In the genomic region with DNA sequence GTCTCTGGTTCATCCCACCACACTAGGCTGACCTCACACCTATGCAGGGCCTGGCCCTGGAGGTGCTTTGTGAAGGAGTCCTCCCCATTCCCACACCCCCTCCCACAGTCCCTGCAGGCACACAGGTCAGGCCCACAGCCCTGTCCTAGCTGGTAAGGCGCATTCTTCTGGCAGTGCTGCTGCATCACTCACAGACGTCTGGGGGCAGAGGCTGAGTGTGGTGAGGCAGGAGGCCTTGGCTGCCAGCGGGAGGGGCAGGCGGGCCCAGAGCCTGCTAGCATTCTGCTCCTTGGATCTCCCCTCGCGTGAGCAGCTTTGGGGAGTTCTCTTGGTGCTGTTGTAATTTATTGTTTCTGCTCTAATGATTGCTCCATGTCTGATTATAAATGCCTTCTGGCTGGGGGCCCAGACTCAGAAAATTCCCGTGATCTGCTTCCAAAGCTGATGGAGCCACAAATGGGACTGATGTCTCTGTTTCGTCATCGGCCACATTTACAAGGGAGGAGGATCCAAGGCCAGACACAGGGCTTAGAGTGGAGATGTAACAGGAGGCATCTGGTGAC, we compare ENCODE assay signal across 12 cellular contexts.
DNase-seq lines count a peak whose midpoint lies in the region; TF ChIP-seq lines count a peak whose summit lies in the region.
"Had no signal": no experiment of that assay in that cellular context is flagged by ENCODE, and none has a peak within 500 bp of the region (broad histone marks: within the 10 kb centered on the region; RNA-seq: fewer than 3 reads in every experiment).

No MANE protein-coding gene starts in this region.

- H3K27ac ChIP-seq in endodermal cell (ENCODE audit: low read depth, low read length) (no peak overlapping the region), liver (ENCODE audit: low read depth in 1 of 2, low read length in 2 of 2) (peak overlapping the region in 1 of 2 donors; percentile 31), testis (no peak overlapping the region)
- H3K27ac ChIP-seq: HL-60, parathyroid adenoma had no signal

- H3K9me3 ChIP-seq in MG63: no peaks in the 10 kb centered on the region
- H3K9me3 ChIP-seq in endodermal cell (ENCODE audit: control insufficient read depth, low read length): no peaks in the 10 kb centered on the region
- H3K9me3 ChIP-seq in liver (ENCODE audit: control insufficient read depth in 4 of 4, low read length in 3 of 4): no peaks in the 10 kb centered on the region
- H3K9me3 ChIP-seq in testis: no peaks in the 10 kb centered on the region

- H3K36me3 ChIP-seq in MG63 (no peaks in the 10 kb centered on the region; the same call in 1 of the 2 replicates), endodermal cell (ENCODE audit: control insufficient read depth, insufficient read depth, low read length) (peaks cover 18% of the 10 kb centered on the region), liver (ENCODE audit: control insufficient read depth in 4 of 4, insufficient read depth in 3 of 4, low read depth in 1 of 4, low read length in 3 of 4) (no peaks in the 10 kb centered on the region), testis (ENCODE audit: low read depth, missing control alignments) (no peaks in the 10 kb centered on the region)

- no peak overlapping the region for H3K27ac Mint-ChIP-seq in endodermal cell
- H3K27ac Mint-ChIP-seq in HFFc6: no peak overlapping the region

- 77 to 86% methylated on average over 6 to 9 of the region's 9 CpGs for WGBS in endodermal cell (ENCODE audit: insufficient coverage in 1 of 2, insufficient read length in 1 of 2), 2 experiments
- 56% methylated on average over 9 of the region's 9 CpGs for WGBS in liver
- 61 to 69% methylated on average over 9 of the region's 9 CpGs for WGBS in testis, 2 donors

- no peaks in the 10 kb centered on the region for H3K27me3 Mint-ChIP-seq in endodermal cell (ENCODE audit: insufficient read depth)
- no peaks in the 10 kb centered on the region; the same call in 1 of the 2 replicates for H3K27me3 Mint-ChIP-seq in HFFc6 (ENCODE audit: insufficient read depth)

- H3K4me3 ChIP-seq in MG63 (no peak overlapping the region), endodermal cell (ENCODE audit: low read length) (no peak overlapping the region), liver (ENCODE audit: low read depth in 1 of 3, low read length in 3 of 3) (no peak overlapping the region), testis (no peak overlapping the region)

- H3K4me1 ChIP-seq in endodermal cell (ENCODE audit: control insufficient read depth, insufficient read depth, low read length) (no peaks in the 10 kb centered on the region), liver (ENCODE audit: control insufficient read depth in 4 of 4, insufficient read depth in 4 of 4, low read length in 3 of 4) (peaks cover 0 to 17% (median 7%) of the 10 kb centered on the region in 4 donors), testis (peaks cover 7% of the 10 kb centered on the region)
- H3K4me1 ChIP-seq: parathyroid adenoma had no signal

- no peak overlapping the region for H3K9ac ChIP-seq in endodermal cell (ENCODE audit: extremely low read depth, low read length, poor library complexity, severe bottlenecking)
- H3K9ac ChIP-seq in liver (ENCODE audit: low read depth in 1 of 2, low read length in 2 of 2): no peak overlapping the region
- H3K9ac ChIP-seq: parathyroid adenoma had no signal

- intact Hi-C loops in testis (cut with DNase I; ENCODE audit: low total_unique reads): no loop called here

- H3K4me3 Mint-ChIP-seq in endodermal cell (no peak overlapping the region), HFFc6 (no peak overlapping the region)

- H3K27me3 ChIP-seq in MG63: no peaks in the 10 kb centered on the region
- no peaks in the 10 kb centered on the region for H3K27me3 ChIP-seq in endodermal cell (ENCODE audit: control insufficient read depth, insufficient read depth, low read length, poor library complexity, severe bottlenecking)
- H3K27me3 ChIP-seq in liver (ENCODE audit: control insufficient read depth in 4 of 4, insufficient read depth in 4 of 4, low read length in 3 of 4): no peaks in the 10 kb centered on the region
- no peaks in the 10 kb centered on the region for H3K27me3 ChIP-seq in testis

- DNase-seq in MG63 (peak; percentile 96), endodermal cell (peak; percentile 77), testis (peak; percentile 28), NCI-H2081 (lab: John Stamatoyannopoulos, UW) (no peak), HFFc6 (no peak)
- no peak for DNase-seq in activated CD4-positive, alpha-beta T cell treated with anti-CD3 and anti-CD28 coated beads for 1 hour
- DNase-seq in stimulated activated CD4-positive, alpha-beta T cell treated with anti-CD3 and anti-CD28 coated beads, Interleukin-2, amount 100 ng/mL, for 48 hours: no peak
- DNase-seq: erythroblast, NCI-H2081 treated with DMSO at 0.1 percent for 48 hours had no signal

- H3K4me1 Mint-ChIP-seq in endodermal cell: peaks cover 6% of the 10 kb centered on the region
- no peaks in the 10 kb centered on the region for H3K4me1 Mint-ChIP-seq in HFFc6 (ENCODE audit: low read depth)

- no peaks in the 10 kb centered on the region for H3K9me3 Mint-ChIP-seq in endodermal cell
- peaks cover 57% of the 10 kb centered on the region for H3K9me3 Mint-ChIP-seq in HFFc6

- no peak for TF ChIP-seq POLR2A in testis (IDR thresholded peaks at IDR 0.05)

- H3K36me3 Mint-ChIP-seq in endodermal cell (ENCODE audit: low read depth) (no peaks in the 10 kb centered on the region), HFFc6 (ENCODE audit: low read depth) (no peaks in the 10 kb centered on the region; the same call in 1 of the 2 replicates)

- TF ChIP-seq CTCF in endodermal cell (conservative IDR thresholded peaks at IDR 0.05) (no peak), liver (IDR thresholded peaks at IDR 0.05; ENCODE audit: low read depth, low read length, missing input control) (no peak), testis (IDR thresholded peaks at IDR 0.05) (no peak), HFFc6 (IDR thresholded peaks at IDR 0.05) (no peak)

- TF ChIP-seq RAD21 in liver (IDR thresholded peaks at IDR 0.05): peak in 1 of 2 donors; percentile 29

TF ChIP-seq in liver, 16 proteins besides CTCF, POLR2A, EP300 and RAD21:
- peak in 1 of 2 donors; percentile 17 for TF ChIP-seq JUND (IDR thresholded peaks at IDR 0.05)
- peak in 1 of 2 donors; percentile 49 for TF ChIP-seq RXRA (IDR thresholded peaks at IDR 0.05)
- TF ChIP-seq, protein P1, sequence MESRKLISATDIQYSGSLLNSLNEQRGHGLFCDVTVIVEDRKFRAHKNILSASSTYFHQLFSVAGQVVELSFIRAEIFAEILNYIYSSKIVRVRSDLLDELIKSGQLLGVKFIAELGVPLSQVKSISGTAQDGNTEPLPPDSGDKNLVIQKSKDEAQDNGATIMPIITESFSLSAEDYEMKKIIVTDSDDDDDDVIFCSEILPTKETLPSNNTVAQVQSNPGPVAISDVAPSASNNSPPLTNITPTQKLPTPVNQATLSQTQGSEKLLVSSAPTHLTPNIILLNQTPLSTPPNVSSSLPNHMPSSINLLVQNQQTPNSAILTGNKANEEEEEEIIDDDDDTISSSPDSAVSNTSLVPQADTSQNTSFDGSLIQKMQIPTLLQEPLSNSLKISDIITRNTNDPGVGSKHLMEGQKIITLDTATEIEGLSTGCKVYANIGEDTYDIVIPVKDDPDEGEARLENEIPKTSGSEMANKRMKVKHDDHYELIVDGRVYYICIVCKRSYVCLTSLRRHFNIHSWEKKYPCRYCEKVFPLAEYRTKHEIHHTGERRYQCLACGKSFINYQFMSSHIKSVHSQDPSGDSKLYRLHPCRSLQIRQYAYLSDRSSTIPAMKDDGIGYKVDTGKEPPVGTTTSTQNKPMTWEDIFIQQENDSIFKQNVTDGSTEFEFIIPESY (IDR thresholded peaks at IDR 0.05): peak; percentile 13
- TF ChIP-seq HNF4A (conservative IDR thresholded peaks at IDR 0.05): peak; percentile 32 to 49
- TF ChIP-seq FOXA1 (IDR thresholded peaks at IDR 0.05): no peak
- TF ChIP-seq FOXA2 (IDR thresholded peaks at IDR 0.05): no peak

Comparison
In these comparisons a context has a peak if more than half of its experiments do, and no peak if none do; other contexts are left out.
1. DNase-seq: peak in MG63 (single experiment), endodermal cell (single experiment) and testis (single experiment); none in NCI-H2081 (0 of 2), activated CD4-positive, alpha-beta T cell treated with anti-CD3 and anti-CD28 coated beads for 1 hour (single experiment), stimulated activated CD4-positive, alpha-beta T cell treated with anti-CD3 and anti-CD28 coated beads, Interleukin-2, amount 100 ng/mL, for 48 hours (0 of 2) and HFFc6 (single experiment).